1 cellular context compared by ENCODE assay signal in the genomic region with DNA sequence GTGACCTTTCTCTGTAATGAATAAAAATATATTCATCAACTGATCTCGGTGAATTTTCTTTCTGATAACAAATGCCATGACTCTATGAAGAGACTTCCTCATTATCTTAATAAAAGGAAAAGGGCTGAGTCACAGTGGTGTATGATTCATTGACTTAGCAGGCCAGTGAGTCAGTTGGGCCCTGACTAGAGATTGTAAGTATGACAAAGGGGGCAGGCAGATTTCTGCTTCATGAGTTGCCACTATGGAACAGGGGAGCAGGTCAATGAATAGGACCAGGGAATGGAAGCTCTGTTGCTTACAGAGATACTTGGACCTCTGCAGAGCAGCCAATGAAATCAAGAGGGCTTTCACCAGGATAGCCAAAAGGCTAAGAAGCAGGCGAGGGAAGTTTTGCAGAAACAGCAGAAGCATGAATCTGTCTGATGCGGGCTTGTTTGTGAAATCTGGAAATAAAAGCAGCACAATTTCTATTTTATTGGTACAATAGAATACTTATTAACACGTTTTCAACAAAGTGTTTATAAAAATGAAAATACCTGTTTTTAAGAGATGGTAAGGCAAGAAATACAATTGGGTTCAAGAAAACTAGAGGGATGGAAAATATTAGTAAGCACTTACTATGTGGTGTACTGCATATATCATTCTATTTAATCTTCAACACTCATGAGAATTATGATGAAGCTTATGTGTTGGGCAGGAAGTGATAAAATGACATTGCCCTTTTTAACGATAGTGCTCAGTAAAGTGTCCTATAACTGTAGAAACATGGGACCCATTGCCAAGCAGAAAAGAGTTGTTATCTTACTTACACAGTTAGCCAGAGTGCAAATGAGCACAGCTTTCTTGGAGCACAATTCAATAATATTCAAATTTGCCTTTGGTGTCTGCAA.
TF ChIP-seq lines count a peak whose summit lies in the region.

No MANE protein-coding gene starts in this region.

TF ChIP-seq in K562, 482 proteins besides CTCF, POLR2A, EP300 and RAD21 (continued from another document and continues in another):
- TF ChIP-seq POU5F1 (IDR thresholded peaks at IDR 0.05; ENCODE audit: borderline replicate concordance, low read depth, low read length, partially characterized antibody) (no peak), ZNF445 (CRISPR knock-in tag; IDR thresholded peaks at IDR 0.05; ENCODE audit: low read depth) (no peak), SPI1 (IDR thresholded peaks at IDR 0.05; ENCODE audit: borderline replicate concordance, low read depth, low read length) (peak; percentile 95), LCOR (CRISPR knock-in tag; IDR thresholded peaks at IDR 0.05) (no peak), TRIM28 (IDR thresholded peaks at IDR 0.05) (peak; percentile 61; the same call in 1 of the 2 replicates), NR4A1 (CRISPR knock-in tag; IDR thresholded peaks at IDR 0.05) (no peak), NR4A1 (tag; IDR thresholded peaks at IDR 0.05) (no peak), THRAP3 (IDR thresholded peaks at IDR 0.05; ENCODE audit: borderline replicate concordance) (no peak), ZNF584 (CRISPR knock-in tag; IDR thresholded peaks at IDR 0.05; ENCODE audit: low read depth) (no peak), ZNF778 (CRISPR knock-in tag; IDR thresholded peaks at IDR 0.05) (no peak), GABPA (tag; conservative IDR thresholded peaks at IDR 0.05; ENCODE audit: low read depth) (peak; percentile 29; the same call in 1 of the 2 replicates), SMARCA4 (IDR thresholded peaks at IDR 0.05) (peak; percentile 97), ZFP36 (IDR thresholded peaks at IDR 0.05; ENCODE audit: low read depth, low read length, partially characterized antibody) (no peak), CCNT2 (IDR thresholded peaks at IDR 0.05; ENCODE audit: borderline replicate concordance, extremely low read depth, insufficient read length, low read depth, low read length) (peak; percentile 54), ZNF175 (CRISPR knock-in tag; IDR thresholded peaks at IDR 0.05; ENCODE audit: low read depth) (no peak), ZNF668 (CRISPR knock-in tag; IDR thresholded peaks at IDR 0.05) (no peak), HDAC2 (IDR thresholded peaks at IDR 0.05) (peak; percentile 63), ZZZ3 (IDR thresholded peaks at IDR 0.05) (no peak), CREB1 (IDR thresholded peaks at IDR 0.05) (no peak; the same call in 1 of the 2 replicates), CREB1 (CRISPR knock-in tag; IDR thresholded peaks at IDR 0.05) (no peak), CCAR2 (IDR thresholded peaks at IDR 0.05; ENCODE audit: low read depth, low read length) (no peak), MCM3 (IDR thresholded peaks at IDR 0.05) (no peak), SRSF3 (IDR thresholded peaks at IDR 0.05; ENCODE audit: insufficient read depth, low read length) (no peak), BRCA1 (IDR thresholded peaks at IDR 0.05) (no peak), BRCA1 (CRISPR knock-in tag; IDR thresholded peaks at IDR 0.05) (no peak), NFE2 (IDR thresholded peaks at IDR 0.05; ENCODE audit: low read depth) (peak; percentile 99), ZNF217 (CRISPR knock-in tag; IDR thresholded peaks at IDR 0.05) (no peak), PHF20 (IDR thresholded peaks at IDR 0.05; ENCODE audit: partially characterized antibody) (no peak), TCF7L2 (IDR thresholded peaks at IDR 0.05; ENCODE audit: low read depth, low read length) (no peak)
- TF ChIP-seq, protein P1, sequence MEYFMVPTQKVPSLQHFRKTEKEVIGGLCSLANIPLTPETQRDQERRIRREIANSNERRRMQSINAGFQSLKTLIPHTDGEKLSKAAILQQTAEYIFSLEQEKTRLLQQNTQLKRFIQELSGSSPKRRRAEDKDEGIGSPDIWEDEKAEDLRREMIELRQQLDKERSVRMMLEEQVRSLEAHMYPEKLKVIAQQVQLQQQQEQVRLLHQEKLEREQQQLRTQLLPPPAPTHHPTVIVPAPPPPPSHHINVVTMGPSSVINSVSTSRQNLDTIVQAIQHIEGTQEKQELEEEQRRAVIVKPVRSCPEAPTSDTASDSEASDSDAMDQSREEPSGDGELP (CRISPR knock-in tag; IDR thresholded peaks at IDR 0.05; ENCODE audit: borderline replicate concordance), result no peak
- TF ChIP-seq, protein P2, sequence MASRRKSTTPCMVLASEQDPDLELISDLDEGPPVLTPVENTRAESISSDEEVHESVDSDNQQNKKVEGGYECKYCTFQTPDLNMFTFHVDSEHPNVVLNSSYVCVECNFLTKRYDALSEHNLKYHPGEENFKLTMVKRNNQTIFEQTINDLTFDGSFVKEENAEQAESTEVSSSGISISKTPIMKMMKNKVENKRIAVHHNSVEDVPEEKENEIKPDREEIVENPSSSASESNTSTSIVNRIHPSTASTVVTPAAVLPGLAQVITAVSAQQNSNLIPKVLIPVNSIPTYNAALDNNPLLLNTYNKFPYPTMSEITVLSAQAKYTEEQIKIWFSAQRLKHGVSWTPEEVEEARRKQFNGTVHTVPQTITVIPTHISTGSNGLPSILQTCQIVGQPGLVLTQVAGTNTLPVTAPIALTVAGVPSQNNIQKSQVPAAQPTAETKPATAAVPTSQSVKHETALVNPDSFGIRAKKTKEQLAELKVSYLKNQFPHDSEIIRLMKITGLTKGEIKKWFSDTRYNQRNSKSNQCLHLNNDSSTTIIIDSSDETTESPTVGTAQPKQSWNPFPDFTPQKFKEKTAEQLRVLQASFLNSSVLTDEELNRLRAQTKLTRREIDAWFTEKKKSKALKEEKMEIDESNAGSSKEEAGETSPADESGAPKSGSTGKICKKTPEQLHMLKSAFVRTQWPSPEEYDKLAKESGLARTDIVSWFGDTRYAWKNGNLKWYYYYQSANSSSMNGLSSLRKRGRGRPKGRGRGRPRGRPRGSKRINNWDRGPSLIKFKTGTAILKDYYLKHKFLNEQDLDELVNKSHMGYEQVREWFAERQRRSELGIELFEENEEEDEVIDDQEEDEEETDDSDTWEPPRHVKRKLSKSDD (conservative IDR thresholded peaks at IDR 0.05; ENCODE audit: low read length), result no peak
- TF ChIP-seq, protein P3, sequence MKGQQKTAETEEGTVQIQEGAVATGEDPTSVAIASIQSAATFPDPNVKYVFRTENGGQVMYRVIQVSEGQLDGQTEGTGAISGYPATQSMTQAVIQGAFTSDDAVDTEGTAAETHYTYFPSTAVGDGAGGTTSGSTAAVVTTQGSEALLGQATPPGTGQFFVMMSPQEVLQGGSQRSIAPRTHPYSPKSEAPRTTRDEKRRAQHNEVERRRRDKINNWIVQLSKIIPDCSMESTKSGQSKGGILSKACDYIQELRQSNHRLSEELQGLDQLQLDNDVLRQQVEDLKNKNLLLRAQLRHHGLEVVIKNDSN (CRISPR knock-in tag; IDR thresholded peaks at IDR 0.05), result no peak
- TF ChIP-seq, protein P4, sequence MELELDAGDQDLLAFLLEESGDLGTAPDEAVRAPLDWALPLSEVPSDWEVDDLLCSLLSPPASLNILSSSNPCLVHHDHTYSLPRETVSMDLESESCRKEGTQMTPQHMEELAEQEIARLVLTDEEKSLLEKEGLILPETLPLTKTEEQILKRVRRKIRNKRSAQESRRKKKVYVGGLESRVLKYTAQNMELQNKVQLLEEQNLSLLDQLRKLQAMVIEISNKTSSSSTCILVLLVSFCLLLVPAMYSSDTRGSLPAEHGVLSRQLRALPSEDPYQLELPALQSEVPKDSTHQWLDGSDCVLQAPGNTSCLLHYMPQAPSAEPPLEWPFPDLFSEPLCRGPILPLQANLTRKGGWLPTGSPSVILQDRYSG (tag; conservative IDR thresholded peaks at IDR 0.05; ENCODE audit: low read depth), result no peak
- TF ChIP-seq, protein P5, sequence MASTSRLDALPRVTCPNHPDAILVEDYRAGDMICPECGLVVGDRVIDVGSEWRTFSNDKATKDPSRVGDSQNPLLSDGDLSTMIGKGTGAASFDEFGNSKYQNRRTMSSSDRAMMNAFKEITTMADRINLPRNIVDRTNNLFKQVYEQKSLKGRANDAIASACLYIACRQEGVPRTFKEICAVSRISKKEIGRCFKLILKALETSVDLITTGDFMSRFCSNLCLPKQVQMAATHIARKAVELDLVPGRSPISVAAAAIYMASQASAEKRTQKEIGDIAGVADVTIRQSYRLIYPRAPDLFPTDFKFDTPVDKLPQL (IDR thresholded peaks at IDR 0.05; ENCODE audit: extremely low read depth, insufficient read length), result no peak
- TF ChIP-seq, protein P6, sequence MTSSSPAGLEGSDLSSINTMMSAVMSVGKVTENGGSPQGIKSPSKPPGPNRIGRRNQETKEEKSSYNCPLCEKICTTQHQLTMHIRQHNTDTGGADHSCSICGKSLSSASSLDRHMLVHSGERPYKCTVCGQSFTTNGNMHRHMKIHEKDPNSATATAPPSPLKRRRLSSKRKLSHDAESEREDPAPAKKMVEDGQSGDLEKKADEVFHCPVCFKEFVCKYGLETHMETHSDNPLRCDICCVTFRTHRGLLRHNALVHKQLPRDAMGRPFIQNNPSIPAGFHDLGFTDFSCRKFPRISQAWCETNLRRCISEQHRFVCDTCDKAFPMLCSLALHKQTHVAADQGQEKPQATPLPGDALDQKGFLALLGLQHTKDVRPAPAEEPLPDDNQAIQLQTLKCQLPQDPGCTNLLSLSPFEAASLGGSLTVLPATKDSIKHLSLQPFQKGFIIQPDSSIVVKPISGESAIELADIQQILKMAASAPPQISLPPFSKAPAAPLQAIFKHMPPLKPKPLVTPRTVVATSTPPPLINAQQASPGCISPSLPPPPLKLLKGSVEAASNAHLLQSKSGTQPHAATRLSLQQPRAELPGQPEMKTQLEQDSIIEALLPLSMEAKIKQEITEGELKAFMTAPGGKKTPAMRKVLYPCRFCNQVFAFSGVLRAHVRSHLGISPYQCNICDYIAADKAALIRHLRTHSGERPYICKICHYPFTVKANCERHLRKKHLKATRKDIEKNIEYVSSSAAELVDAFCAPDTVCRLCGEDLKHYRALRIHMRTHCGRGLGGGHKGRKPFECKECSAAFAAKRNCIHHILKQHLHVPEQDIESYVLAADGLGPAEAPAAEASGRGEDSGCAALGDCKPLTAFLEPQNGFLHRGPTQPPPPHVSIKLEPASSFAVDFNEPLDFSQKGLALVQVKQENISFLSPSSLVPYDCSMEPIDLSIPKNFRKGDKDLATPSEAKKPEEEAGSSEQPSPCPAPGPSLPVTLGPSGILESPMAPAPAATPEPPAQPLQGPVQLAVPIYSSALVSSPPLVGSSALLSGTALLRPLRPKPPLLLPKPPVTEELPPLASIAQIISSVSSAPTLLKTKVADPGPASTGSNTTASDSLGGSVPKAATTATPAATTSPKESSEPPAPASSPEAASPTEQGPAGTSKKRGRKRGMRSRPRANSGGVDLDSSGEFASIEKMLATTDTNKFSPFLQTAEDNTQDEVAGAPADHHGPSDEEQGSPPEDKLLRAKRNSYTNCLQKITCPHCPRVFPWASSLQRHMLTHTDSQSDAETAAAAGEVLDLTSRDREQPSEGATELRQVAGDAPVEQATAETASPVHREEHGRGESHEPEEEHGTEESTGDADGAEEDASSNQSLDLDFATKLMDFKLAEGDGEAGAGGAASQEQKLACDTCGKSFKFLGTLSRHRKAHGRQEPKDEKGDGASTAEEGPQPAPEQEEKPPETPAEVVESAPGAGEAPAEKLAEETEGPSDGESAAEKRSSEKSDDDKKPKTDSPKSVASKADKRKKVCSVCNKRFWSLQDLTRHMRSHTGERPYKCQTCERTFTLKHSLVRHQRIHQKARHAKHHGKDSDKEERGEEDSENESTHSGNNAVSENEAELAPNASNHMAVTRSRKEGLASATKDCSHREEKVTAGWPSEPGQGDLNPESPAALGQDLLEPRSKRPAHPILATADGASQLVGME (CRISPR knock-in tag; IDR thresholded peaks at IDR 0.05), result no peak
- TF ChIP-seq, protein P7, sequence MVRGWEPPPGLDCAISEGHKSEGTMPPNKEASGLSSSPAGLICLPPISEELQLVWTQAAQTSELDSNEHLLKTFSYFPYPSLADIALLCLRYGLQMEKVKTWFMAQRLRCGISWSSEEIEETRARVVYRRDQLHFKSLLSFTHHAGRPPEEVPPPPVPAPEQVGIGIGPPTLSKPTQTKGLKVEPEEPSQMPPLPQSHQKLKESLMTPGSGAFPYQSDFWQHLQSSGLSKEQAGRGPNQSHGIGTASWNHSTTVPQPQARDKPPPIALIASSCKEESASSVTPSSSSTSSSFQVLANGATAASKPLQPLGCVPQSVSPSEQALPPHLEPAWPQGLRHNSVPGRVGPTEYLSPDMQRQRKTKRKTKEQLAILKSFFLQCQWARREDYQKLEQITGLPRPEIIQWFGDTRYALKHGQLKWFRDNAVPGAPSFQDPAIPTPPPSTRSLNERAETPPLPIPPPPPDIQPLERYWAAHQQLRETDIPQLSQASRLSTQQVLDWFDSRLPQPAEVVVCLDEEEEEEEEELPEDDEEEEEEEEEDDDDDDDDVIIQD (CRISPR knock-in tag; IDR thresholded peaks at IDR 0.05), result no peak
- TF ChIP-seq, protein P8, sequence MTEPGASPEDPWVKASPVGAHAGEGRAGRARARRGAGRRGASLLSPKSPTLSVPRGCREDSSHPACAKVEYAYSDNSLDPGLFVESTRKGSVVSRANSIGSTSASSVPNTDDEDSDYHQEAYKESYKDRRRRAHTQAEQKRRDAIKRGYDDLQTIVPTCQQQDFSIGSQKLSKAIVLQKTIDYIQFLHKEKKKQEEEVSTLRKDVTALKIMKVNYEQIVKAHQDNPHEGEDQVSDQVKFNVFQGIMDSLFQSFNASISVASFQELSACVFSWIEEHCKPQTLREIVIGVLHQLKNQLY (CRISPR knock-in tag; conservative IDR thresholded peaks at IDR 0.05), result no peak
- TF ChIP-seq, protein P9, sequence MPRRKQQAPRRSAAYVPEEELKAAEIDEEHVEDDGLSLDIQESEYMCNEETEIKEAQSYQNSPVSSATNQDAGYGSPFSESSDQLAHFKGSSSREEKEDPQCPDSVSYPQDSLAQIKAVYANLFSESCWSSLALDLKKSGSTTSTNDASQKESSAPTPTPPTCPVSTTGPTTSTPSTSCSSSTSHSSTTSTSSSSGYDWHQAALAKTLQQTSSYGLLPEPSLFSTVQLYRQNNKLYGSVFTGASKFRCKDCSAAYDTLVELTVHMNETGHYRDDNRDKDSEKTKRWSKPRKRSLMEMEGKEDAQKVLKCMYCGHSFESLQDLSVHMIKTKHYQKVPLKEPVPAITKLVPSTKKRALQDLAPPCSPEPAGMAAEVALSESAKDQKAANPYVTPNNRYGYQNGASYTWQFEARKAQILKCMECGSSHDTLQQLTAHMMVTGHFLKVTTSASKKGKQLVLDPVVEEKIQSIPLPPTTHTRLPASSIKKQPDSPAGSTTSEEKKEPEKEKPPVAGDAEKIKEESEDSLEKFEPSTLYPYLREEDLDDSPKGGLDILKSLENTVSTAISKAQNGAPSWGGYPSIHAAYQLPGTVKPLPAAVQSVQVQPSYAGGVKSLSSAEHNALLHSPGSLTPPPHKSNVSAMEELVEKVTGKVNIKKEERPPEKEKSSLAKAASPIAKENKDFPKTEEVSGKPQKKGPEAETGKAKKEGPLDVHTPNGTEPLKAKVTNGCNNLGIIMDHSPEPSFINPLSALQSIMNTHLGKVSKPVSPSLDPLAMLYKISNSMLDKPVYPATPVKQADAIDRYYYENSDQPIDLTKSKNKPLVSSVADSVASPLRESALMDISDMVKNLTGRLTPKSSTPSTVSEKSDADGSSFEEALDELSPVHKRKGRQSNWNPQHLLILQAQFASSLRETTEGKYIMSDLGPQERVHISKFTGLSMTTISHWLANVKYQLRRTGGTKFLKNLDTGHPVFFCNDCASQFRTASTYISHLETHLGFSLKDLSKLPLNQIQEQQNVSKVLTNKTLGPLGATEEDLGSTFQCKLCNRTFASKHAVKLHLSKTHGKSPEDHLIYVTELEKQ (CRISPR knock-in tag; IDR thresholded peaks at IDR 0.05), result no peak
